In genomic region chr16:82074019-82074558, GRCh38 we compare ENCODE assay signal across 22 cellular contexts. TPM values are rescaled to one million over a fixed set of nuclear protein-coding genes. Genes with fewer than 3 reads are reported as not detected.
A peak's percentile ranks its signal among the peaks of the same experiment; 100 is the strongest.
DNase-seq lines count a peak whose midpoint lies in the region; ATAC-seq lines count a peak whose summit lies in the region.
"Had no signal": no experiment of that assay in that cellular context is flagged by ENCODE, and none has a peak within 500 bp of the region (broad histone marks: within the 10 kb centered on the region; RNA-seq: fewer than 3 reads in every experiment).

No MANE protein-coding gene starts in this region.

- CTCF ChIA-PET in activated CD4-positive, alpha-beta T cell treated with anti-CD3 and anti-CD28 coated beads for 36 hours (lab: Charles Lee), result interaction anchor here (0.6 kb wide), 1 partner anchor 1373 kb away, joined by 3 read pairs; no protein-coding TSS in a partner anchor

- no peak for DNase-seq in activated CD4-positive, alpha-beta T cell treated with anti-CD3 and anti-CD28 coated beads for 36 hours
- no peak for DNase-seq in activated CD4-positive, alpha-beta T cell treated with anti-CD3 and anti-CD28 coated beads for 4 hours
- no peak for DNase-seq in activated naive CD4-positive, alpha-beta T cell treated with anti-CD3 and anti-CD28 coated beads, Interleukin-2, amount 50 U/mL, for 72 hours (ENCODE audit: low spot score in 2 of 2)
- DNase-seq in activated naive CD4-positive, alpha-beta T cell treated with Interleukin-2 at 50 U/mL for 16 hours, result no peak
- DNase-seq in activated T-helper 2 cell treated with anti-CD3 and anti-CD28 coated beads, Interferon-gamma antibody, Interleukin-2, Interleukin-4, amounts not matched to agents 10 μg/mL and 5 μg/mL and 100 μg/mL, durations not matched to agents 14 hours and 24 hours and 36 hours (ENCODE audit: low spot score), result no peak
- no peak for DNase-seq in stimulated activated effector memory CD8-positive, alpha-beta T cell treated with anti-CD3 and anti-CD28 coated beads, Interleukin-12 subunit alpha, Interleukin-12 subunit beta, amount 100 ng/mL, for 72 hours (ENCODE audit: low spot score in 2 of 2)
- DNase-seq: 8988T; ACHN; AML-193; BE2C; CD4-positive, alpha-beta T cell; CD8-positive, alpha-beta memory T cell; DMS 273 treated with DMSO at 0.1 percent for 48 hours; DMS79; EL; GDM1; GOT3; HFFc6 had no signal

- peaks cover 41% of the 10 kb centered on the region for H3K27me3 Mint-ChIP-seq in activated CD4-positive, alpha-beta T cell treated with anti-CD3 and anti-CD28 coated beads for 36 hours
- peaks cover 18% of the 10 kb centered on the region for H3K27me3 Mint-ChIP-seq in activated T-helper 2 cell treated with anti-CD3 and anti-CD28 coated beads, Interferon-gamma antibody, Interleukin-2, Interleukin-4, amounts not matched to agents 10 μg/mL and 5 μg/mL and 100 μg/mL, durations not matched to agents 14 hours and 24 hours and 36 hours (ENCODE audit: low read depth)

- H3K27ac Mint-ChIP-seq in activated CD4-positive, alpha-beta T cell treated with anti-CD3 and anti-CD28 coated beads for 36 hours, result no peak overlapping the region
- no peak overlapping the region for H3K27ac Mint-ChIP-seq in activated naive CD4-positive, alpha-beta T cell treated with anti-CD3 and anti-CD28 coated beads, Interleukin-2, amount 50 U/mL, for 72 hours
- peak overlapping the region; percentile 18 for H3K27ac Mint-ChIP-seq in activated T-helper 2 cell treated with anti-CD3 and anti-CD28 coated beads, Interferon-gamma antibody, Interleukin-2, Interleukin-4, amounts not matched to agents 10 μg/mL and 5 μg/mL and 100 μg/mL, durations not matched to agents 14 hours and 24 hours and 36 hours
- no peak overlapping the region for H3K27ac Mint-ChIP-seq in stimulated activated effector memory CD8-positive, alpha-beta T cell treated with anti-CD3 and anti-CD28 coated beads, Interleukin-12 subunit alpha, Interleukin-12 subunit beta, amount 100 ng/mL, for 72 hours
- H3K27ac Mint-ChIP-seq: CD4-positive, alpha-beta T cell; CD8-positive, alpha-beta memory T cell; HFFc6 had no signal

- no peaks in the 10 kb centered on the region for H3K36me3 Mint-ChIP-seq in activated CD4-positive, alpha-beta T cell treated with anti-CD3 and anti-CD28 coated beads for 36 hours (ENCODE audit: low read depth)
- H3K36me3 Mint-ChIP-seq in activated naive CD4-positive, alpha-beta T cell treated with anti-CD3 and anti-CD28 coated beads, Interleukin-2, amount 50 U/mL, for 72 hours, result no peaks in the 10 kb centered on the region
- no peaks in the 10 kb centered on the region for H3K36me3 Mint-ChIP-seq in activated T-helper 2 cell treated with anti-CD3 and anti-CD28 coated beads, Interferon-gamma antibody, Interleukin-2, Interleukin-4, amounts not matched to agents 10 μg/mL and 5 μg/mL and 100 μg/mL, durations not matched to agents 14 hours and 24 hours and 36 hours (ENCODE audit: low read depth)
- no peaks in the 10 kb centered on the region for H3K36me3 Mint-ChIP-seq in stimulated activated effector memory CD8-positive, alpha-beta T cell treated with anti-CD3 and anti-CD28 coated beads, Interleukin-12 subunit alpha, Interleukin-12 subunit beta, amount 100 ng/mL, for 72 hours
- H3K36me3 Mint-ChIP-seq: CD14-positive monocyte had no signal

- ATAC-seq in activated CD4-positive, alpha-beta T cell treated with anti-CD3 and anti-CD28 coated beads for 36 hours, result peak; percentile 33
- peak; percentile 61 to 86 for ATAC-seq in activated naive CD4-positive, alpha-beta T cell treated with anti-CD3 and anti-CD28 coated beads, Interleukin-2, amount 50 U/mL, for 72 hours
- peak; percentile 61 for ATAC-seq in stimulated activated effector memory CD8-positive, alpha-beta T cell treated with anti-CD3 and anti-CD28 coated beads, Interleukin-12 subunit alpha, Interleukin-12 subunit beta, amount 100 ng/mL, for 72 hours
- no peak for ATAC-seq in GM21367 (IDR thresholded peaks at IDR 0.05; ENCODE audit: unreplicated experiment)
- ATAC-seq: A549, GM12878 had no signal

- no peak overlapping the region for H3K4me3 Mint-ChIP-seq in activated CD4-positive, alpha-beta T cell treated with anti-CD3 and anti-CD28 coated beads for 36 hours
- H3K4me3 Mint-ChIP-seq in activated T-helper 2 cell treated with anti-CD3 and anti-CD28 coated beads, Interferon-gamma antibody, Interleukin-2, Interleukin-4, amounts not matched to agents 10 μg/mL and 5 μg/mL and 100 μg/mL, durations not matched to agents 14 hours and 24 hours and 36 hours (ENCODE audit: low read depth), result no peak overlapping the region
- H3K4me3 Mint-ChIP-seq in stimulated activated effector memory CD8-positive, alpha-beta T cell treated with anti-CD3 and anti-CD28 coated beads, Interleukin-12 subunit alpha, Interleukin-12 subunit beta, amount 100 ng/mL, for 72 hours, result no peak overlapping the region
- H3K4me3 Mint-ChIP-seq: CD14-positive monocyte; CD4-positive, alpha-beta T cell; CD8-positive, alpha-beta memory T cell; HFFc6 had no signal

- H3K4me1 Mint-ChIP-seq in activated CD4-positive, alpha-beta T cell treated with anti-CD3 and anti-CD28 coated beads for 36 hours, result peaks cover 8% of the 10 kb centered on the region
- H3K4me1 Mint-ChIP-seq in activated T-helper 2 cell treated with anti-CD3 and anti-CD28 coated beads, Interferon-gamma antibody, Interleukin-2, Interleukin-4, amounts not matched to agents 10 μg/mL and 5 μg/mL and 100 μg/mL, durations not matched to agents 14 hours and 24 hours and 36 hours (ENCODE audit: low read depth), result peaks cover 27% of the 10 kb centered on the region
- H3K4me1 Mint-ChIP-seq in stimulated activated effector memory CD8-positive, alpha-beta T cell treated with anti-CD3 and anti-CD28 coated beads, Interleukin-12 subunit alpha, Interleukin-12 subunit beta, amount 100 ng/mL, for 72 hours, result peaks cover 6% of the 10 kb centered on the region
- H3K4me1 Mint-ChIP-seq: CD14-positive monocyte; CD8-positive, alpha-beta memory T cell had no signal

- intact Hi-C loops in activated CD4-positive, alpha-beta T cell treated with anti-CD3 and anti-CD28 coated beads for 36 hours (cut with DNase I, micrococcal nuclease), result no loop called here
- intact Hi-C loops in activated T-helper 2 cell treated with anti-CD3 and anti-CD28 coated beads, Interferon-gamma antibody, Interleukin-2, Interleukin-4, amounts not matched to agents 10 μg/mL and 5 μg/mL and 100 μg/mL, durations not matched to agents 14 hours and 24 hours and 36 hours (cut with micrococcal nuclease), result loop anchor here (1.0 to 5.0 kb wide), 2 partner anchors 8 to 58 kb away; no protein-coding TSS in a partner anchor

- H3K9me3 Mint-ChIP-seq in activated CD4-positive, alpha-beta T cell treated with anti-CD3 and anti-CD28 coated beads for 36 hours (ENCODE audit: low read depth), result peaks cover 4% of the 10 kb centered on the region
- H3K9me3 Mint-ChIP-seq in activated naive CD4-positive, alpha-beta T cell treated with anti-CD3 and anti-CD28 coated beads, Interleukin-2, amount 50 U/mL, for 72 hours, result peaks cover 7 to 20% of the 10 kb centered on the region in 2 donors
- H3K9me3 Mint-ChIP-seq in activated T-helper 2 cell treated with anti-CD3 and anti-CD28 coated beads, Interferon-gamma antibody, Interleukin-2, Interleukin-4, amounts not matched to agents 10 μg/mL and 5 μg/mL and 100 μg/mL, durations not matched to agents 14 hours and 24 hours and 36 hours, result peaks cover 23% of the 10 kb centered on the region
- H3K9me3 Mint-ChIP-seq in stimulated activated effector memory CD8-positive, alpha-beta T cell treated with anti-CD3 and anti-CD28 coated beads, Interleukin-12 subunit alpha, Interleukin-12 subunit beta, amount 100 ng/mL, for 72 hours, result peaks cover 10% of the 10 kb centered on the region

- POLR2A ChIA-PET in activated CD4-positive, alpha-beta T cell treated with anti-CD3 and anti-CD28 coated beads for 36 hours (lab: Charles Lee), result interaction anchor here (1.0 kb wide), 1 partner anchor 119 kb away, joined by 3 read pairs; no protein-coding TSS in a partner anchor

RNA-seq across cellular contexts. Expression of gene HSD17B2, which starts 39.0 kb away (rescaled TPM):
- not detected for total RNA-seq in activated CD4-positive, alpha-beta T cell treated with anti-CD3 and anti-CD28 coated beads for 36 hours
- total RNA-seq in activated naive CD4-positive, alpha-beta T cell treated with anti-CD3 and anti-CD28 coated beads, Interleukin-2, amount 50 U/mL, for 72 hours, result not detected
- total RNA-seq in activated T-helper 2 cell treated with anti-CD3 and anti-CD28 coated beads, Interferon-gamma antibody, Interleukin-2, Interleukin-4, amounts not matched to agents 10 μg/mL and 5 μg/mL and 100 μg/mL, durations not matched to agents 14 hours and 24 hours and 36 hours, result not detected in 2 replicates
- total RNA-seq: CD4-positive, alpha-beta T cell; CD8-positive, alpha-beta memory T cell; GM12878 had no signal
